In the genomic region with DNA sequence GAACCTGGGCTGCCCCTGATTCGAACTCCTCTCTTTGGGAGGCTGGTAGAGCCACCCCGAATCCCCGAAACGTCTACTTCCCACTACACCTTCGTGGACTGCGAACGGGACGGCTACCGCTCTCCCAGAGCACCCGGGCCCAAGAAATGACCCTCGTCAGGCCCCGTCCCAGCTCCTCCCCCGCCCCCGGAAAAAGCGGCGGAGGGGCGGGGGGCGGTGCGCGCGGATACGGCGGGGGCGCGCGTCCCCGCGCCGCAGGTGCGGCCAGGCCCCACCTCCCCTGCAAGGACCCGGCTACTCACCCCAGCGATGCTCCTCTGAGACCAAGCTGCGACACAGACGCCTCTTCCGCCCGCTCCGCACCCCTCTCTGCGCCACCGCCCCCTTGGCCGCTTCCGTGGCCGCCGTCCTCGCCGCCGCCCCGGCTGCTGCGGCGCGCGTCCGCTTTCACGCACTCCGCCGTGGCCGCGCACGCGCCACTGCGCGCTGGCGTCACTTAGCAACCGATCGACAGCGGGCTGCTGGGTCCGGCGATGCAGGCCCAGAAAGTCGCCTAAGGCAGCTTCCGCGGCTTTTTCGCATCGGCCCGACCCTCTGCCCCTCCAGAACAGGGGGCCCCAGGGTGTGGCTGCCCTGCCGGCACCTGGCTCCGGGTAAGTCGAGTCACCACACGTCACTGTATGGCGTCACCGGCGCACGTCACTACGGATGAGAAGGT, we compare ENCODE assay signal across 8 cellular contexts. TPM values are rescaled to one million over a fixed set of nuclear protein-coding genes. Genes with fewer than 3 reads are reported as not detected.
DNase-seq lines count a peak whose midpoint lies in the region; ATAC-seq and TF ChIP-seq lines count a peak whose summit lies in the region.

A gene (minus strand): TSS at position 432 of the 718 bp plus-strand sequence.

- H3K9me3 ChIP-seq in HUES64 (ENCODE audit: insufficient read depth, low read depth, low read length): no peaks in the 10 kb centered on the region

- peaks cover 49% of the 10 kb centered on the region for H3K4me1 Mint-ChIP-seq in activated T-helper 17 cell treated with anti-CD3 and anti-CD28 coated beads, Interleukin-2, amount 50 U/mL, for 72 hours
- H3K4me1 Mint-ChIP-seq in natural killer cell treated with Interleukin-12 subunit alpha and Interleukin-12 subunit beta and Interleukin-15 and Interleukin-18, amount 100 ng/mL, for 72 hours (ENCODE audit: low read depth in 2 of 2): peaks cover 36 to 46% of the 10 kb centered on the region in 2 donors

- H3K4me1 ChIP-seq in HUES64 (ENCODE audit: insufficient read depth, low read length): peaks cover 10% of the 10 kb centered on the region

- no peaks in the 10 kb centered on the region for H3K36me3 ChIP-seq in HUES64 (ENCODE audit: insufficient read depth, low read length)

- DNase-seq in DMS153 (lab: John Stamatoyannopoulos, UW) (peak; percentile 65), RKO (ENCODE audit: low spot score) (peak; percentile 80), fibroblast of pulmonary artery (ENCODE audit: low read depth) (peak; percentile 86)
- peak; percentile 87 for DNase-seq in natural killer cell treated with Interleukin-12 subunit alpha and Interleukin-12 subunit beta and Interleukin-15 and Interleukin-18, amount 100 ng/mL, for 72 hours (ENCODE audit: low spot score)
- peak; percentile 83 for DNase-seq in stimulated activated naive CD8-positive, alpha-beta T cell treated with anti-CD3 and anti-CD28 coated beads, Interleukin-15, Interleukin-2, amounts not matched to agents 100 U/mL and 50 U/mL, for 24 hours

- H3K9me3 Mint-ChIP-seq in activated T-helper 17 cell treated with anti-CD3 and anti-CD28 coated beads, Interleukin-2, amount 50 U/mL, for 72 hours: no peaks in the 10 kb centered on the region
- peaks cover 3% of the 10 kb centered on the region for H3K9me3 Mint-ChIP-seq in natural killer cell treated with Interleukin-12 subunit alpha and Interleukin-12 subunit beta and Interleukin-15 and Interleukin-18, amount 100 ng/mL, for 72 hours

- no peaks in the 10 kb centered on the region for H3K36me3 Mint-ChIP-seq in activated T-helper 17 cell treated with anti-CD3 and anti-CD28 coated beads, Interleukin-2, amount 50 U/mL, for 72 hours (ENCODE audit: low read depth)
- H3K36me3 Mint-ChIP-seq in natural killer cell treated with Interleukin-12 subunit alpha and Interleukin-12 subunit beta and Interleukin-15 and Interleukin-18, amount 100 ng/mL, for 72 hours: no peaks in the 10 kb centered on the region

- peak; percentile 72 for ATAC-seq in GM21447 (IDR thresholded peaks at IDR 0.05; ENCODE audit: unreplicated experiment)
- ATAC-seq in activated T-helper 17 cell treated with anti-CD3 and anti-CD28 coated beads, Interleukin-2, amount 50 U/mL, for 72 hours (replicated peaks): peak; percentile 76
- peak; percentile 93 for ATAC-seq in natural killer cell treated with Interleukin-12 subunit alpha and Interleukin-12 subunit beta and Interleukin-15 and Interleukin-18, amount 100 ng/mL, for 72 hours
- ATAC-seq in stimulated activated naive CD8-positive, alpha-beta T cell treated with anti-CD3 and anti-CD28 coated beads, Interleukin-15, Interleukin-2, amounts not matched to agents 100 U/mL and 50 U/mL, for 24 hours: peak; percentile 75

- H3K9ac ChIP-seq in HUES64 (ENCODE audit: low read depth, low read length): peak within 1 kb of the TSS; percentile 88

- H3K4me3 ChIP-seq in HUES64 (ENCODE audit: low read length): peak within 1 kb of the TSS; percentile 97
- peak within 1 kb of the TSS; percentile 94 for H3K4me3 ChIP-seq in fibroblast of pulmonary artery (replicated peaks; ENCODE audit: low read depth, low read length)

- WGBS in HUES64: under 1% methylated on average over 82 of the region's 82 CpGs

- no peaks in the 10 kb centered on the region; the same call in 1 of the 2 replicates for H3K27me3 ChIP-seq in HUES64 (ENCODE audit: insufficient read depth, low read length)

- TF ChIP-seq CTCF in fibroblast of pulmonary artery (IDR thresholded peaks at IDR 0.05; ENCODE audit: low read length, missing control alignments): no peak

- H3K27me3 Mint-ChIP-seq in activated T-helper 17 cell treated with anti-CD3 and anti-CD28 coated beads, Interleukin-2, amount 50 U/mL, for 72 hours: no peaks in the 10 kb centered on the region
- H3K27me3 Mint-ChIP-seq in natural killer cell treated with Interleukin-12 subunit alpha and Interleukin-12 subunit beta and Interleukin-15 and Interleukin-18, amount 100 ng/mL, for 72 hours: no peaks in the 10 kb centered on the region

- H3K27ac Mint-ChIP-seq in activated T-helper 17 cell treated with anti-CD3 and anti-CD28 coated beads, Interleukin-2, amount 50 U/mL, for 72 hours: peak within 1 kb of the TSS; percentile 90
- H3K27ac Mint-ChIP-seq in natural killer cell treated with Interleukin-12 subunit alpha and Interleukin-12 subunit beta and Interleukin-15 and Interleukin-18, amount 100 ng/mL, for 72 hours: peak within 1 kb of the TSS; percentile 72 to 82

- H3K27ac ChIP-seq in HUES64 (ENCODE audit: low read depth, low read length): peak within 1 kb of the TSS; percentile 89

- peak within 1 kb of the TSS; percentile 86 for H3K4me3 Mint-ChIP-seq in activated T-helper 17 cell treated with anti-CD3 and anti-CD28 coated beads, Interleukin-2, amount 50 U/mL, for 72 hours
- peak within 1 kb of the TSS; percentile 78 for H3K4me3 Mint-ChIP-seq in natural killer cell treated with Interleukin-12 subunit alpha and Interleukin-12 subunit beta and Interleukin-15 and Interleukin-18, amount 100 ng/mL, for 72 hours

RNA-seq across cellular contexts. Expression of the gene that starts here (rescaled TPM):
- 2.3 TPM for polyA plus RNA-seq in HUES64 (2013, experiment 1 of 2)
- 2.0 TPM for polyA plus RNA-seq in HUES64 (2013, experiment 2 of 2)
- total RNA-seq in activated T-helper 17 cell treated with anti-CD3 and anti-CD28 coated beads, Interleukin-2, amount 50 U/mL, for 72 hours: 10 to 100 TPM; 16.2 to 28.3 TPM
- 10 to 100 TPM; 27.7 to 34.2 TPM for total RNA-seq in natural killer cell treated with Interleukin-12 subunit alpha and Interleukin-12 subunit beta and Interleukin-15 and Interleukin-18, amount 100 ng/mL, for 72 hours

Comparison
In these comparisons a context has a peak if more than half of its experiments do, and no peak if none do; other contexts are left out.
1. Peak in every context shown above with its lines: DNase-seq, ATAC-seq, H3K4me3 ChIP-seq and H3K27ac ChIP-seq.